In genomic region chr4:187786190-187786589, GRCh38 we compare ENCODE assay signal across 25 cellular contexts.
"Had no signal": no experiment of that assay in that cellular context is flagged by ENCODE, and none has a peak within 500 bp of the region (broad histone marks: within the 10 kb centered on the region; RNA-seq: fewer than 3 reads in every experiment).

No MANE protein-coding gene starts in this region.

- H3K36me3 ChIP-seq: MG63, SJSA1 had no signal

- H3K4me3 ChIP-seq: MG63, SJSA1, SK-N-MC had no signal

- H3K4me1 ChIP-seq: SJSA1 had no signal

- FAIRE-seq: HepG2, RCC 7860 had no signal

- H3K9me3 ChIP-seq: MG63, SJSA1 had no signal

- H3K27me3 ChIP-seq: MG63, SJSA1 had no signal

- DNase-seq: IMR-90, Karpas-422, KG1, MG63, NCI-H1092, NCI-H1105 treated with DMSO at 0.1 percent for 48 hours, NCI-H1417 treated with DMSO at 0.1 percent for 48 hours, NCI-H146, NCI-H1694 treated with DMSO at 0.1 percent for 48 hours, NCI-H1930, NCI-H2081, NCI-H2107, NCI-H226, NCI-H446, NCI-H510A, NCI-H524 treated with DMSO at 0.1 percent for 48 hours, NCI-H69, NCI-H774, Right ventricle myocardium superior, RPMI8226, SIG-M5 had no signal

- ATAC-seq: HepG2 had no signal

- H3K27ac ChIP-seq: SJSA1, SK-N-MC had no signal
